15 cellular contexts compared by ENCODE assay signal in genomic region chr6:106116125-106116524, GRCh38. TPM values are rescaled to one million over a fixed set of nuclear protein-coding genes. Genes with fewer than 3 reads are reported as not detected.
DNase-seq lines count a peak whose midpoint lies in the region; ATAC-seq, FAIRE-seq and TF ChIP-seq lines count a peak whose summit lies in the region.
"Had no signal": no experiment of that assay in that cellular context is flagged by ENCODE, and none has a peak within 500 bp of the region (broad histone marks: within the 10 kb centered on the region; RNA-seq: fewer than 3 reads in every experiment).

No MANE protein-coding gene starts in this region.

- H3K9me3 Mint-ChIP-seq in MCF 10A (ENCODE audit: unreplicated experiment): no peaks in the 10 kb centered on the region

- H3K27me3 ChIP-seq in heart left ventricle: no peaks in the 10 kb centered on the region

- H3K4me3 Mint-ChIP-seq in MCF 10A (ENCODE audit: unreplicated experiment): no peak overlapping the region
- H3K4me3 Mint-ChIP-seq: type B pancreatic cell had no signal

- TF ChIP-seq CTCF in heart left ventricle (IDR thresholded peaks at IDR 0.05): no peak
- no peak for TF ChIP-seq CTCF in MCF 10A (IDR thresholded peaks at IDR 0.05; ENCODE audit: unreplicated experiment)

- intact Hi-C loops in heart left ventricle (cut with DNase I): no loop called here
- intact Hi-C loops in left cardiac atrium (cut with DNase I): no loop called here
- intact Hi-C loops in MCF 10A (cut with micrococcal nuclease): no loop called here

- no peak overlapping the region for H3K27ac Mint-ChIP-seq in MCF 10A (ENCODE audit: low read depth, unreplicated experiment)
- H3K27ac Mint-ChIP-seq: type B pancreatic cell had no signal

- DNase-seq in heart left ventricle (peak in 2 of 5 donors; percentile 32 to 68), left cardiac atrium (no peak), MCF 10A (ENCODE audit: unreplicated experiment) (peak; percentile 65), hippocampal formation (lab: John Stamatoyannopoulos, UW) (peak; percentile 63 to 68), urothelium cell line (ENCODE audit: low spot score) (peak; percentile 15), NCI-H1105 (lab: John Stamatoyannopoulos, UW) (no peak)
- no peak for DNase-seq in activated T-cell treated with anti-CD3 and anti-CD28 coated beads, Interleukin-2, amount 50 U/mL, for 1 hour
- DNase-seq: activated gamma-delta T cell treated with Interleukin-2 at 50 U/mL for 16 hours, cortex of kidney, NCI-H1105 treated with DMSO at 0.1 percent for 48 hours, NCI-H69 had no signal

- no peaks in the 10 kb centered on the region for H3K9me3 ChIP-seq in heart left ventricle

- no peak for TF ChIP-seq POLR2A in heart left ventricle (IDR thresholded peaks at IDR 0.05)

- no peaks in the 10 kb centered on the region for H3K4me1 Mint-ChIP-seq in MCF 10A (ENCODE audit: insufficient read depth, unreplicated experiment)

- no peak for FAIRE-seq in urothelium cell line (lab: Jason Lieb, UNC)

- H3K36me3 ChIP-seq in heart left ventricle: no peaks in the 10 kb centered on the region

- H3K4me1 ChIP-seq in heart left ventricle: peaks cover 0 to 80% (median 0%) of the 10 kb centered on the region in 12 donors

- H3K4me3 ChIP-seq in heart left ventricle: no peak overlapping the region
- H3K4me3 ChIP-seq: SK-N-MC had no signal

- 57 to 70% (median 62%) methylated on average over 2 of the region's 2 CpGs for WGBS in heart left ventricle, 4 donors

- ATAC-seq in heart left ventricle (peak in 3 of 4 donors; percentile 56 to 67 (median 66)), left cardiac atrium (no peak), HG03520 (IDR thresholded peaks at IDR 0.05; ENCODE audit: unreplicated experiment) (no peak)
- ATAC-seq: sciatic nerve had no signal

- BruUV-seq in MCF 10A (replicated peaks; lab: Mats Ljungman, UMichigan): no TSS peak

- POLR2A ChIA-PET in MCF 10A (lab: Yijun Ruan, JAX): no interaction called here

- H3K27me3 Mint-ChIP-seq in MCF 10A (ENCODE audit: insufficient read depth, unreplicated experiment): no peaks in the 10 kb centered on the region
- H3K27me3 Mint-ChIP-seq: type B pancreatic cell had no signal

- H3K27ac ChIP-seq in heart left ventricle: peak overlapping the region in 1 of 12 donors; percentile 32
- H3K27ac ChIP-seq: SK-N-MC had no signal

- CTCF ChIA-PET in MCF 10A (lab: Yijun Ruan, JAX): no interaction called here

- H3K36me3 Mint-ChIP-seq in MCF 10A (ENCODE audit: insufficient read depth, unreplicated experiment): no peaks in the 10 kb centered on the region

RNA-seq across cellular contexts. Expression of gene PRDM1, which starts 30.0 kb away (rescaled TPM):
- total RNA-seq in heart left ventricle: 10 to 100 TPM in 1 of 9 donors, 1 to 10 TPM in 8; 1.0 to 10.8 (median 1.7) TPM
- under 1 TPM; 0.36 to 0.53 TPM for polyA plus RNA-seq in heart left ventricle
- total RNA-seq in left cardiac atrium: 1 to 10 TPM; 1.1 to 2.3 TPM
- 12.6 and 13.1 TPM in 2 replicates for total RNA-seq in MCF 10A (2022)

Comparison
In these comparisons a context has a peak if more than half of its experiments do, and no peak if none do; other contexts are left out.
1. ATAC-seq: peak in heart left ventricle (3 of 4); none in left cardiac atrium (0 of 2) and HG03520 (single experiment).
2. DNase-seq: peak in MCF 10A (single experiment), hippocampal formation (2 of 2) and urothelium cell line (single experiment); none in left cardiac atrium (single experiment), NCI-H1105 (single experiment) and activated T-cell treated with anti-CD3 and anti-CD28 coated beads, Interleukin-2, amount 50 U/mL, for 1 hour (single experiment).